Comparison of ENCODE assay signal across 1 cellular context in the genomic region with DNA sequence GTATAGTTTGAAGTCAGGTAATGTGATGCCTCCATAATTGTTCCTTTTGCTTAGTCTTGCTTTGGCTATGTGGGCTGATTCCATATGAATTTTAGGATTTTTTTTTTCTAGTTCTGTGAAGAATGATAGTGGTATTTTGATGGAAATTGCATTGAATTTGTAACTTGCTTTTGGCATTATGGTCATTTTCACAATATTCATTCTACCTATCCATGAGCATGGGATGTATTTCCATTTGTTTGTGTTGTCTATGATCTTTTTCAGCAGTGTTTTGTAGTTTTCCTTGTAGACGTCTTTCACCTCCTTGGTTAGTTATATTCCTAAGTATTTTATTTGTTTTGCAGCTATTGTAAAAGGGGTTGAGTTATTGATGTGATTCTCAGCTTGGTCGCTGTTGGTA. TPM values are rescaled to one million over a fixed set of nuclear protein-coding genes. Genes with fewer than 3 reads are reported as not detected.
"Had no signal": no experiment of that assay in that cellular context is flagged by ENCODE, and none has a peak within 500 bp of the region (broad histone marks: within the 10 kb centered on the region; RNA-seq: fewer than 3 reads in every experiment).

No MANE protein-coding gene starts in this region.

RNA-seq across cellular contexts. Expression of a gene that starts 42.9 kb away (rescaled TPM):
- total RNA-seq: OCI-LY7 had no signal
